ENCODE assay signal across 7 cellular contexts in genomic region chr1:172818841-172819527, GRCh38.
A peak's percentile ranks its signal among the peaks of the same experiment; 100 is the strongest.
DNase-seq lines count a peak whose midpoint lies in the region; ATAC-seq and TF ChIP-seq lines count a peak whose summit lies in the region.

No MANE protein-coding gene starts in this region.

- no peaks in the 10 kb centered on the region for H3K27me3 ChIP-seq in BE2C

- no peaks in the 10 kb centered on the region for H3K9me3 ChIP-seq in BE2C

- H3K4me3 ChIP-seq in BE2C (ENCODE audit: low read depth, low read length) = no peak overlapping the region

- peaks cover 26% of the 10 kb centered on the region for H3K4me1 ChIP-seq in BE2C

- no peak for TF ChIP-seq CTCF in BE2C (IDR thresholded peaks at IDR 0.05; ENCODE audit: low read depth, low read length)

- ATAC-seq in GM19351 (IDR thresholded peaks at IDR 0.05; ENCODE audit: unreplicated experiment) = peak; percentile 89
- peak; percentile 93 for ATAC-seq in HG03064 (IDR thresholded peaks at IDR 0.05; ENCODE audit: low read depth, unreplicated experiment)

- peak; percentile 43 for DNase-seq in activated CD4-positive, CD25-positive, alpha-beta regulatory T cell treated with anti-CD3 and anti-CD28 coated beads, Interleukin-2, amount 50 U/mL, for 72 hours
- DNase-seq in medulla oblongata (ENCODE audit: extremely low spot score) (peak; percentile 59), NCI-H2196 treated with DMSO at 0.1 percent for 48 hours (lab: John Stamatoyannopoulos, UW; ENCODE audit: unreplicated experiment) (no peak), NCI-H1048 (lab: John Stamatoyannopoulos, UW) (no peak), BE2C (no peak)

- no peaks in the 10 kb centered on the region for H3K36me3 ChIP-seq in BE2C

Comparison
In these comparisons a context has a peak if more than half of its experiments do, and no peak if none do; other contexts are left out.
1. DNase-seq: peak in activated CD4-positive, CD25-positive, alpha-beta regulatory T cell treated with anti-CD3 and anti-CD28 coated beads, Interleukin-2, amount 50 U/mL, for 72 hours (single experiment) and medulla oblongata (single experiment); none in NCI-H2196 treated with DMSO at 0.1 percent for 48 hours (single experiment), NCI-H1048 (single experiment) and BE2C (single experiment).